Comparison of ENCODE assay signal across 8 cellular contexts in genomic region chr12:102300824-102301461, GRCh38.
DNase-seq lines count a peak whose midpoint lies in the region; ATAC-seq and TF ChIP-seq lines count a peak whose summit lies in the region.

No MANE protein-coding gene starts in this region.

- peaks cover 20% of the 10 kb centered on the region for H3K27me3 Mint-ChIP-seq in central memory CD8-positive, alpha-beta T cell

- peak; percentile 78 for TF ChIP-seq CTCF in 22Rv1 (IDR thresholded peaks at IDR 0.05)
- TF ChIP-seq CTCF in HFF-Myc (IDR thresholded peaks at IDR 0.05; ENCODE audit: low read depth, low read length, missing control alignments) = peak; percentile 47
- peak in 3 of 4 experiments; percentile 26 to 53 (median 37) for TF ChIP-seq CTCF in prostate gland (IDR thresholded peaks at IDR 0.05)

- no peaks in the 10 kb centered on the region for H3K36me3 Mint-ChIP-seq in central memory CD8-positive, alpha-beta T cell (ENCODE audit: insufficient read depth)

- no peak overlapping the region for H2AFZ ChIP-seq in neuronal stem cell (ENCODE audit: low read length)

- no peak overlapping the region for H3K4me3 Mint-ChIP-seq in central memory CD8-positive, alpha-beta T cell

- H2BK120ac ChIP-seq in neuronal stem cell (ENCODE audit: low read depth, low read length) = no peak overlapping the region

- no peak overlapping the region for H3K23ac ChIP-seq in neuronal stem cell (ENCODE audit: low read depth, low read length, poor library complexity)

- H3K36me3 ChIP-seq in prostate gland (no peaks in the 10 kb centered on the region), neuronal stem cell (replicated peaks in 1 of 2; ENCODE audit: control insufficient read depth in 2 of 2, insufficient read depth in 2 of 2, low read length in 2 of 2) (no peaks in the 10 kb centered on the region)

- no peak overlapping the region for H2BK12ac ChIP-seq in neuronal stem cell (ENCODE audit: low read length)

- no peak overlapping the region for H3K18ac ChIP-seq in neuronal stem cell (ENCODE audit: low read length)

- no peak overlapping the region for H3K4ac ChIP-seq in neuronal stem cell (ENCODE audit: low read length)

- H3K27ac Mint-ChIP-seq in central memory CD8-positive, alpha-beta T cell (ENCODE audit: low read depth) = no peak overlapping the region

- H3K9me3 ChIP-seq in prostate gland (no peaks in the 10 kb centered on the region), neuronal stem cell (replicated peaks in 1 of 2; ENCODE audit: control insufficient read depth in 2 of 2, insufficient read depth in 1 of 2, low read depth in 1 of 2, low read length in 2 of 2) (no peaks in the 10 kb centered on the region)

- H2AK5ac ChIP-seq in neuronal stem cell (ENCODE audit: low read depth, low read length) = no peak overlapping the region

- peak; percentile 67 for ATAC-seq in central memory CD8-positive, alpha-beta T cell (replicated peaks; ENCODE audit: extremely low read depth, poor library complexity, severe bottlenecking)

- H3K27me3 ChIP-seq in prostate gland (replicated peaks; ENCODE audit: insufficient read depth) = no peaks in the 10 kb centered on the region
- H3K27me3 ChIP-seq in neuronal stem cell (ENCODE audit: control insufficient read depth in 3 of 3, insufficient read depth in 3 of 3, low read depth in 1 of 3, low read length in 3 of 3) = no peaks in the 10 kb centered on the region

- TF ChIP-seq POLR2A in prostate gland (IDR thresholded peaks at IDR 0.05) = no peak

- H3K4me3 ChIP-seq in HFF-Myc (replicated peaks; ENCODE audit: low read depth, low read length) (no peak overlapping the region), prostate gland (no peak overlapping the region), neuronal stem cell (ENCODE audit: low read length in 2 of 2) (no peak overlapping the region)

- no peaks in the 10 kb centered on the region for H3K9me3 Mint-ChIP-seq in central memory CD8-positive, alpha-beta T cell

- H3K27ac ChIP-seq in 22Rv1 = no peak overlapping the region
- H3K27ac ChIP-seq in prostate gland = no peak overlapping the region
- no peak overlapping the region for H3K27ac ChIP-seq in neuronal stem cell (replicated peaks; ENCODE audit: low read length)

- intact Hi-C loops in prostate gland (cut with DNase I) = no loop called here

- no peaks in the 10 kb centered on the region for H3K4me1 Mint-ChIP-seq in central memory CD8-positive, alpha-beta T cell

- no peak overlapping the region for H3K4me2 ChIP-seq in neuronal stem cell (ENCODE audit: insufficient read depth, low read length, poor library complexity, severe bottlenecking)

- no peaks in the 10 kb centered on the region for H3K79me1 ChIP-seq in neuronal stem cell (ENCODE audit: low read depth, low read length)

- DNase-seq in GF-D8 (lab: John Stamatoyannopoulos, UW) (peak; percentile 8), HFF-Myc (ENCODE audit: extremely low read depth, low read depth) (peak; percentile 41), NCI-H2029 treated with DMSO at 0.1 percent for 48 hours (lab: John Stamatoyannopoulos, UW) (peak; percentile 13), prostate gland (ENCODE audit: low spot score) (no peak), neuronal stem cell (ENCODE audit: low spot score) (no peak), NCI-H187 (lab: John Stamatoyannopoulos, UW) (no peak)
- DNase-seq in central memory CD8-positive, alpha-beta T cell (ENCODE audit: low spot score in 2 of 2) = no peak

- H4K8ac ChIP-seq in neuronal stem cell (ENCODE audit: low read depth, low read length) = no peak overlapping the region

- H3K4me1 ChIP-seq in prostate gland (replicated peaks) (no peaks in the 10 kb centered on the region), neuronal stem cell (ENCODE audit: control insufficient read depth in 2 of 2, insufficient read depth in 1 of 2, low read depth in 1 of 2, low read length in 2 of 2) (no peaks in the 10 kb centered on the region)

- H3K9ac ChIP-seq in neuronal stem cell (ENCODE audit: low read depth, low read length, poor library complexity) = no peak overlapping the region

- H2BK5ac ChIP-seq in neuronal stem cell (ENCODE audit: low read length) = no peak overlapping the region

- H2BK15ac ChIP-seq in neuronal stem cell (ENCODE audit: low read length) = no peak overlapping the region

- H3K14ac ChIP-seq in neuronal stem cell (ENCODE audit: low read length) = no peak overlapping the region

- no peak overlapping the region for H4K91ac ChIP-seq in neuronal stem cell (ENCODE audit: low read depth, low read length, poor library complexity)

Comparison
In these comparisons a context has a peak if more than half of its experiments do, and no peak if none do; other contexts are left out.
1. DNase-seq: peak in GF-D8 (single experiment), HFF-Myc (single experiment) and NCI-H2029 treated with DMSO at 0.1 percent for 48 hours (single experiment); none in central memory CD8-positive, alpha-beta T cell (0 of 2), prostate gland (single experiment), neuronal stem cell (single experiment) and NCI-H187 (0 of 2).
2. Peak in every context shown above with its lines, with median percentiles within 50 percentile points of each other: CTCF ChIP-seq.